ENCODE assay signal across 8 cellular contexts in the genomic region with DNA sequence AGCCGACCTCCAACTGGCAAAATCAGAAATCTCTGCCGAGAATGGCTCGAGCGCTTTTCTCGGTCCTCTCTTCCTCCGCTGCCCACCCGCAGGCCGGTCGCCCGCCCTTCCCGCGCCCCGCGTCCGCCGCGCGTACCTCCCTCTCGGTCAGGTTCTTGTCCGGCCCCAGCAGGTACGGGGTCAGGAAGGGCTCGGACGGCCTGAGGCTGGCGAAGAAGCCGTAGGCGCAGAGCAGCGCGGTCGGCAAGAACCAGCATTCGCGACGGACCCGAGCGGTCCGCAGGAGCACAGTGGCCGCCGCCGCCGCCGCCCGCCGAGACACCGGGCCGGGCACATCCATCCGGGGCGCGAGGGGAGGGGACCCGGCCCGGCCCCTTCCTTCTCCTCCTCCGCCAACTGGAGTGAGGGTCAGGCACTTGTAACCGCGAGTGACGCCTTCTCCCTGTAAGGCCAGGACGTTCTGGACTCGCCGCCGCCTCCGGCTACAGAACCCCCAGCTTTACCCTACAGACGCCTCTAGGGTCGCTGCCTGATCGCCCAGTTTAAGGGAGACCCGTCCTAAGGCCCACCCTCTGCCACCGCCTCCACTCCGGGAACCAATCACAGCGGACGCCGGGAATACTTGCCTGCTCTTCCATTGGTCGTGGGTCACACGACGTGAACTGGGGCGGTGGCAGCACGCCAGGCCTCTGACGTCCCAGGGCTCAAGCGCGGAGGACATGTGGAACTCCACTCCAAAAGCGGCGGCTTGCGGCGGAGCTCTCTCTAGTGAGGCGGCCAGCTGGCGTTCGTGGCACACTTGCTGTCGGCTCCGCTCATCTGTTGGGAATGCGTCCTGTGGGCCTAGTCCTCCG. TPM values are rescaled to one million over a fixed set of nuclear protein-coding genes. Genes with fewer than 3 reads are reported as not detected.
DNase-seq lines count a peak whose midpoint lies in the region; ATAC-seq, FAIRE-seq and TF ChIP-seq lines count a peak whose summit lies in the region.

A gene with protein sequence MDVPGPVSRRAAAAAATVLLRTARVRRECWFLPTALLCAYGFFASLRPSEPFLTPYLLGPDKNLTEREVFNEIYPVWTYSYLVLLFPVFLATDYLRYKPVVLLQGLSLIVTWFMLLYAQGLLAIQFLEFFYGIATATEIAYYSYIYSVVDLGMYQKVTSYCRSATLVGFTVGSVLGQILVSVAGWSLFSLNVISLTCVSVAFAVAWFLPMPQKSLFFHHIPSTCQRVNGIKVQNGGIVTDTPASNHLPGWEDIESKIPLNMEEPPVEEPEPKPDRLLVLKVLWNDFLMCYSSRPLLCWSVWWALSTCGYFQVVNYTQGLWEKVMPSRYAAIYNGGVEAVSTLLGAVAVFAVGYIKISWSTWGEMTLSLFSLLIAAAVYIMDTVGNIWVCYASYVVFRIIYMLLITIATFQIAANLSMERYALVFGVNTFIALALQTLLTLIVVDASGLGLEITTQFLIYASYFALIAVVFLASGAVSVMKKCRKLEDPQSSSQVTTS (minus strand): TSS at position 518 of the 854 bp plus-strand sequence. CDS start 178 bp downstream, at position 340.

- peak; percentile 87 for TF ChIP-seq POLR2A in endothelial cell of umbilical vein (IDR thresholded peaks at IDR 0.05; ENCODE audit: low read depth, low read length)

- H3K27me3 ChIP-seq in OCI-LY1 (ENCODE audit: insufficient read depth, low read length) = no peaks in the 10 kb centered on the region
- H3K27me3 ChIP-seq in endothelial cell of umbilical vein (ENCODE audit: control insufficient read depth in 2 of 2, insufficient read depth in 2 of 2, low read length in 2 of 2) = no peaks in the 10 kb centered on the region

- ATAC-seq in GM21515 (IDR thresholded peaks at IDR 0.05; ENCODE audit: unreplicated experiment) = peak; percentile 99

- H4K20me1 ChIP-seq in OCI-LY1 (ENCODE audit: insufficient read depth, low read length) (no peaks in the 10 kb centered on the region), endothelial cell of umbilical vein (replicated peaks; ENCODE audit: control insufficient read depth, extremely low read depth, insufficient read depth, low read length) (no peaks in the 10 kb centered on the region)

- DNase-seq in DMS 273 treated with DMSO at 0.1 percent for 48 hours (lab: John Stamatoyannopoulos, UW) = peak; percentile 99
- peak; percentile 98 for DNase-seq in HuH-7 (ENCODE audit: low spot score)
- peak; percentile 87 for DNase-seq in activated T-cell treated with anti-CD3 and anti-CD28 coated beads for 1 hour (ENCODE audit: low read depth)
- DNase-seq in endothelial cell of umbilical vein (ENCODE audit: low read depth, low spot score) = peak; percentile 99
- peak; percentile 99 for DNase-seq in midbrain (lab: John Stamatoyannopoulos, UW)
- DNase-seq in stimulated activated CD8-positive, alpha-beta memory T cell treated with anti-CD3 and anti-CD28 coated beads, Interleukin-2, amount 100 ng/mL, for 1 hour (ENCODE audit: low read depth in 2 of 2) = peak; percentile 84 to 86

- BruUV-seq in endothelial cell of umbilical vein (replicated peaks; lab: Mats Ljungman, UMichigan) = no TSS peak

- no peaks in the 10 kb centered on the region for H3K9me2 ChIP-seq in OCI-LY1 (ENCODE audit: low read depth, low read length)

- CTCF ChIA-PET in endothelial cell of umbilical vein (lab: Charles Lee) = interaction anchor here (0.7 to 2.3 kb wide), 10 partner anchors 9 to 882 kb away, joined by 3 to 22 read pairs (median 3); a partner anchor contains a TSS

- H3K36me3 ChIP-seq in OCI-LY1 (ENCODE audit: insufficient read depth, low read length) (no peaks in the 10 kb centered on the region), endothelial cell of umbilical vein (ENCODE audit: control insufficient read depth in 2 of 2, extremely low read depth in 1 of 2, insufficient read depth in 2 of 2, low read length in 2 of 2) (no peaks in the 10 kb centered on the region)

- H3K9me3 ChIP-seq in OCI-LY1 (ENCODE audit: low read length) (no peaks in the 10 kb centered on the region), endothelial cell of umbilical vein (replicated peaks; ENCODE audit: control insufficient read depth, insufficient read depth, low read length) (no peaks in the 10 kb centered on the region)

- H3K9me1 ChIP-seq in endothelial cell of umbilical vein (replicated peaks; ENCODE audit: control insufficient read depth, extremely low read depth, insufficient read depth, low read length) = no peaks in the 10 kb centered on the region

- peak within 1 kb of the TSS; percentile 73 for H2AFZ ChIP-seq in OCI-LY1 (ENCODE audit: low read length)
- peak within 1 kb of the TSS; percentile 60 for H2AFZ ChIP-seq in endothelial cell of umbilical vein (ENCODE audit: low read depth, low read length)

- no peaks in the 10 kb centered on the region for H3F3A ChIP-seq in OCI-LY1 (ENCODE audit: insufficient read depth, low read length)

- TF ChIP-seq CTCF in OCI-LY1 (IDR thresholded peaks at IDR 0.05; ENCODE audit: low read length) (peak; percentile 16; the same call in 1 of the 2 replicates), endothelial cell of umbilical vein (IDR thresholded peaks at IDR 0.05; ENCODE audit: extremely low read depth in 1 of 2, insufficient read depth in 1 of 2, low read depth in 1 of 2, low read length in 2 of 2) (peak in 1 of 2 donors; percentile 31)

- POLR2A ChIA-PET in endothelial cell of umbilical vein (lab: Charles Lee) = interaction anchor here (0.6 to 1.2 kb wide), 3 partner anchors 26 to 58 kb away, joined by 3 to 6 read pairs (median 4); a partner anchor contains a TSS

- peak; percentile 95 for FAIRE-seq in endothelial cell of umbilical vein (lab: Jason Lieb, UNC)

- H3K27ac ChIP-seq in OCI-LY1 (ENCODE audit: low read depth, low read length, poor library complexity, severe bottlenecking) = no peak within 1 kb of the TSS
- peak within 1 kb of the TSS; percentile 96 for H3K27ac ChIP-seq in endothelial cell of umbilical vein (ENCODE audit: insufficient read depth, low read depth, low read length)

- H3K4me2 ChIP-seq in OCI-LY1 (ENCODE audit: low read length) (peak within 1 kb of the TSS; percentile 77), endothelial cell of umbilical vein (ENCODE audit: insufficient read depth, low read length) (peak within 1 kb of the TSS; percentile 95)

- H3K4me3 ChIP-seq in OCI-LY1 (ENCODE audit: low read depth, low read length, poor library complexity, severe bottlenecking) (peak within 1 kb of the TSS; percentile 85), endothelial cell of umbilical vein (replicated peaks in 1 of 3; ENCODE audit: insufficient read depth in 1 of 3, low read depth in 1 of 3, low read length in 3 of 3) (peak within 1 kb of the TSS; percentile 37 to 80 (median 78))

- peak within 1 kb of the TSS; percentile 79 for H3K9ac ChIP-seq in OCI-LY1 (ENCODE audit: low read length)
- peak within 1 kb of the TSS; percentile 96 for H3K9ac ChIP-seq in endothelial cell of umbilical vein (replicated peaks; ENCODE audit: extremely low read depth, insufficient read depth, low read length)

- H3K79me2 ChIP-seq in OCI-LY1 (ENCODE audit: insufficient read depth, low read length) = no peaks in the 10 kb centered on the region
- peaks cover 40% of the 10 kb centered on the region for H3K79me2 ChIP-seq in endothelial cell of umbilical vein (ENCODE audit: control insufficient read depth, insufficient read depth, low read length)

- H3K4me1 ChIP-seq in OCI-LY1 (ENCODE audit: insufficient read depth, low read length, severe bottlenecking) (peaks cover 37% of the 10 kb centered on the region), endothelial cell of umbilical vein (ENCODE audit: control insufficient read depth, extremely low read depth, insufficient read depth, low read length) (peaks cover 31% of the 10 kb centered on the region)

- dilution Hi-C loops in endothelial cell of umbilical vein (cut with MboI; ENCODE audit: extremely low pct_ligation_motif_present, low sequenced_read_pairs) = no loop called here

- intact Hi-C loops in endothelial cell of umbilical vein (cut with micrococcal nuclease) = loop anchor here (1.0 to 2.0 kb wide), 7 partner anchors 24 to 565 kb away; a partner anchor contains a TSS

TF ChIP-seq in endothelial cell of umbilical vein, 7 proteins besides CTCF, POLR2A, EP300 and RAD21:
- TF ChIP-seq, protein P1, sequence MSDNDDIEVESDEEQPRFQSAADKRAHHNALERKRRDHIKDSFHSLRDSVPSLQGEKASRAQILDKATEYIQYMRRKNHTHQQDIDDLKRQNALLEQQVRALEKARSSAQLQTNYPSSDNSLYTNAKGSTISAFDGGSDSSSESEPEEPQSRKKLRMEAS (IDR thresholded peaks at IDR 0.05; ENCODE audit: insufficient read depth, insufficient read length) = peak; percentile 81
- TF ChIP-seq GATA2 (IDR thresholded peaks at IDR 0.05; ENCODE audit: insufficient read depth, insufficient read length, low read depth, low read length) (peak; percentile 26), FOS (IDR thresholded peaks at IDR 0.05; ENCODE audit: borderline replicate concordance, insufficient read depth, low read length) (no peak), MYC (IDR thresholded peaks at IDR 0.05; ENCODE audit: low read depth, low read length) (peak; percentile 35), EZH2 (IDR thresholded peaks at IDR 0.05; ENCODE audit: borderline replicate concordance, low read depth, low read length, severe bottlenecking) (no peak), POLR2AphosphoS5 (IDR thresholded peaks at IDR 0.05; ENCODE audit: insufficient read depth, low read depth, low read length) (peak; percentile 87)

RNA-seq across cellular contexts. Expression of the gene that starts here (rescaled TPM):
- 5.4 and 7.0 TPM in 2 replicates for total RNA-seq in endothelial cell of umbilical vein
- 5.2 and 5.3 TPM in 2 replicates for polyA plus RNA-seq in endothelial cell of umbilical vein
- polyA plus RNA-seq in endothelial cell of umbilical vein (2011; cell fraction: cytosol; rRNA removed) = 3.3 and 4.0 TPM in 2 replicates
- polyA plus RNA-seq in endothelial cell of umbilical vein (2011; cell fraction: nucleus; rRNA removed) = 8.8 and 10.5 TPM in 2 replicates
- polyA plus RNA-seq in endothelial cell of umbilical vein (2012) = 4.1 and 5.6 TPM in 2 replicates
- 13.5 and 13.9 TPM in 2 replicates for polyA minus RNA-seq in endothelial cell of umbilical vein
- 24.2 TPM for polyA minus RNA-seq in endothelial cell of umbilical vein (2011; cell fraction: cytosol; rRNA and poly(A)+ RNA removed)
- 9.4 and 14.5 TPM in 2 replicates for polyA minus RNA-seq in endothelial cell of umbilical vein (2011; cell fraction: nucleus; rRNA and poly(A)+ RNA removed)
